Comparison of ENCODE assay signal across 16 cellular contexts in the genomic region with DNA sequence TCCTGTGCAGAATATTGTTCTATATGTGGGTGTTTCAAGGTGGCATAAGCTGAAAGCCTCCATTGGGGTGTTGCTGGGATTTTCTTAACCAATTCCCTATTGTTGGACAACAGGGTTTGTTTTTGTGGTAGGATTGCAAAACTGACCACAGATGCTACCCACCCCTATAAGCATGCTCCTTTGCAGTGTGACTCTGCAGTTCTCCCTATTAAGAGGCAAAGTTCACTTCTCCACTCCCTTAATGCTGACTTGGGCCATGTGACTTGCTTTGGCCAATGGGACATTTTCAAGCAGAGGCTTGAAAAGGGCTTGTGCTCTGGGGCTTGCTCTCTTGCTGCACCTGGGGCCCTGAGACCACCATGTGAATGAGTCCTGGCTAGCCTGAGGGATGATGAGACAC. TPM values are rescaled to one million over a fixed set of nuclear protein-coding genes. Genes with fewer than 3 reads are reported as not detected.
"Had no signal": no experiment of that assay in that cellular context is flagged by ENCODE, and none has a peak within 500 bp of the region (broad histone marks: within the 10 kb centered on the region; RNA-seq: fewer than 3 reads in every experiment).

No MANE protein-coding gene starts in this region.

- H3K27me3 ChIP-seq: breast epithelium, ovary, tibial nerve had no signal

- H3K36me3 ChIP-seq: breast epithelium, ovary, tibial nerve had no signal

- H3K4me3 ChIP-seq: breast epithelium, ovary, tibial nerve had no signal

- H3K27ac ChIP-seq: breast epithelium, ovary, tibial nerve, VCaP had no signal

- H3K4me1 ChIP-seq: breast epithelium had no signal

- DNase-seq: activated CD4-positive, alpha-beta memory T cell treated with anti-CD3 and anti-CD28 coated beads, Interleukin-2, amount 10 ng/mL, durations not matched to agents 7 days and 5 days; activated CD4-positive, alpha-beta T cell treated with anti-CD3 and anti-CD28 coated beads for 36 hours; activated CD8-positive, alpha-beta memory T cell treated with anti-CD3 and anti-CD28 coated beads, Interleukin-2, amount 50 U/mL, for 4 hours; activated gamma-delta T cell treated with Interleukin-2 at 50 U/mL for 16 hours; activated naive CD8-positive, alpha-beta T cell treated with anti-CD3 and anti-CD28 coated beads for 36 hours; activated T-cell treated with anti-CD3 and anti-CD28 coated beads, Interleukin-2, amount 50 U/mL, for 72 hours; aorta; mesenchymal stem cell; ovary; T-helper 9 cell had no signal

- ATAC-seq: activated CD4-positive, alpha-beta T cell treated with anti-CD3 and anti-CD28 coated beads for 36 hours; activated T-cell treated with anti-CD3 and anti-CD28 coated beads, Interleukin-2, amount 50 U/mL, for 72 hours; esophagus mucosa had no signal

- H3K9me3 ChIP-seq: breast epithelium, ovary, tibial nerve had no signal

RNA-seq across cellular contexts. Expression of a gene that starts 8.5 kb away (rescaled TPM):
- total RNA-seq: activated CD4-positive, alpha-beta memory T cell treated with anti-CD3 and anti-CD28 coated beads, Interleukin-2, amount 10 ng/mL, durations not matched to agents 7 days and 5 days; activated CD4-positive, alpha-beta T cell treated with anti-CD3 and anti-CD28 coated beads for 36 hours; activated naive CD8-positive, alpha-beta T cell treated with anti-CD3 and anti-CD28 coated beads for 36 hours; activated T-cell treated with anti-CD3 and anti-CD28 coated beads, Interleukin-2, amount 50 U/mL, for 72 hours; dermis microvascular lymphatic vessel endothelial cell; fibroblast of villous mesenchyme had no signal
